1 cellular context compared by ENCODE assay signal in genomic region chr3:53219897-53220483, GRCh38.
TF ChIP-seq lines count a peak whose summit lies in the region.

No MANE protein-coding gene starts in this region.

TF ChIP-seq in K562, 482 proteins besides CTCF, POLR2A, EP300 and RAD21 (continued from another document):
- no peak for TF ChIP-seq ZNF41 (CRISPR knock-in tag; conservative IDR thresholded peaks at IDR 0.05)
- no peak for TF ChIP-seq ATF7 (IDR thresholded peaks at IDR 0.05)
- no peak for TF ChIP-seq ZNF224 (CRISPR knock-in tag; IDR thresholded peaks at IDR 0.05)
- no peak for TF ChIP-seq IRF1 (CRISPR knock-in tag; IDR thresholded peaks at IDR 0.05; ENCODE audit: borderline replicate concordance)
- no peak for TF ChIP-seq SP2 (IDR thresholded peaks at IDR 0.05; ENCODE audit: extremely low read depth, low read depth, low read length, poor library complexity, severe bottlenecking)
- TF ChIP-seq CGGBP1 (CRISPR knock-in tag; IDR thresholded peaks at IDR 0.05), result no peak
- TF ChIP-seq KHSRP (IDR thresholded peaks at IDR 0.05), result no peak
- TF ChIP-seq SP1 (CRISPR knock-in tag; IDR thresholded peaks at IDR 0.05), result no peak
